ENCODE assay signal across 8 cellular contexts in the genomic region with DNA sequence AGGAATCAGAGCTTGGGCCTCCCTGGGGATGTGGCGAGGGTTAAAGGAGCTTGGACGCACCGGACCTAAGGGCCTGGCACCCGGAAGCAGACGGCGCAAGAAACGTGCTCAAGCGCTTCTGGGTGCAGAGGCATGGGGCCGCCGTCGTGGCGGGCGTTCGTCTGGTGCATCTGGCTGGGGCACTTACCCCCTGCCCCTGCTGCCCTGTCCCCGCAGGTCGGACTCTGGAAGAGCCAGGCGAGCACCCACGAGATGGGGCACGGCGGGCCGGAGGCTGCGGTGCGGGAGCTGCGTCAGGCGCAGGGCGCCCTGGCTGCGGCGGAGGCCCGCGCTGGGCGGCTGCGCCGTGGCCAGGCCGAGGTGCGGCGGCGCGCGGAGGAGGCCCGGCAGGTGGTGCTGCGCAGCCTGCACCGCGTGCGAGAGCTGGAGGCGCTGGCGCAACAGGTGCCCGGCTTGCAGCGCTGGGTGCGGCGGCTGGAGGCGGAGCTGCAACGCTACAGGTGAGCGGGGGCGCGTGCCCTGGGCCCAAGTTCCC. TPM values are rescaled to one million over a fixed set of nuclear protein-coding genes. Genes with fewer than 3 reads are reported as not detected.
A peak's percentile ranks its signal among the peaks of the same experiment; 100 is the strongest.
DNase-seq lines count a peak whose midpoint lies in the region; ATAC-seq and TF ChIP-seq lines count a peak whose summit lies in the region.

No MANE protein-coding gene starts in this region.

- peak overlapping the region; percentile 63; the same call in 1 of the 2 replicates for H3K4me2 ChIP-seq in PC-3 (ENCODE audit: low read length)

- H3K4me1 ChIP-seq in PC-3 (ENCODE audit: insufficient read depth, low read length) (no peaks in the 10 kb centered on the region), lung (ENCODE audit: control insufficient read depth in 2 of 2, insufficient read depth in 2 of 2, low read length in 2 of 2) (peaks cover 0 to 28% of the 10 kb centered on the region in 2 donors)

- BruUV-seq in PC-3 (replicated peaks; lab: Mats Ljungman, UMichigan): no TSS peak

- intact Hi-C loops in PC-3 (cut with micrococcal nuclease): no loop called here

- 10 to 17% methylated on average over 43 to 55 of the region's 55 CpGs for WGBS in lung, 2 donors

- H3F3A ChIP-seq in PC-3 (ENCODE audit: low read length, unreplicated experiment): no peaks in the 10 kb centered on the region

- POLR2A ChIA-PET in PC-3 (lab: Charles Lee; ENCODE audit: unreplicated experiment): no interaction called here

- ATAC-seq in PC-3 (peak; percentile 67), lung (ENCODE audit: insufficient read depth, low FRiP score) (peak; percentile 62), HG03521 (IDR thresholded peaks at IDR 0.05; ENCODE audit: unreplicated experiment) (no peak), GM21723 (IDR thresholded peaks at IDR 0.05; ENCODE audit: unreplicated experiment) (no peak)
- ATAC-seq in activated naive CD8-positive, alpha-beta T cell treated with anti-CD3 and anti-CD28 coated beads, Interleukin-2, amount 50 U/mL, for 24 hours: peak; percentile 65

- TF ChIP-seq CTCF in GM12865 (IDR thresholded peaks at IDR 0.05; ENCODE audit: insufficient read depth, low read depth, low read length, missing control alignments) (no peak), PC-3 (conservative IDR thresholded peaks at IDR 0.05; ENCODE audit: low read depth, low read length) (no peak), lung (IDR thresholded peaks at IDR 0.05; ENCODE audit: control extremely low read depth, extremely low read depth) (no peak)

- H3K9me3 ChIP-seq in PC-3 (ENCODE audit: low read length) (no peaks in the 10 kb centered on the region), lung (ENCODE audit: control insufficient read depth in 2 of 2, insufficient read depth in 1 of 2, low read length in 1 of 2) (peaks cover 0 to 6% of the 10 kb centered on the region in 2 donors)

- peaks cover 38% of the 10 kb centered on the region for H3K27me3 Mint-ChIP-seq in activated naive CD8-positive, alpha-beta T cell treated with anti-CD3 and anti-CD28 coated beads, Interleukin-2, amount 50 U/mL, for 24 hours

- CTCF ChIA-PET in PC-3 (lab: Charles Lee): no interaction called here

- peak overlapping the region; percentile 53 for H3K4me3 Mint-ChIP-seq in activated naive CD8-positive, alpha-beta T cell treated with anti-CD3 and anti-CD28 coated beads, Interleukin-2, amount 50 U/mL, for 24 hours

- H3K36me3 ChIP-seq in PC-3 (ENCODE audit: low read depth, low read length) (no peaks in the 10 kb centered on the region), lung (ENCODE audit: control insufficient read depth in 2 of 2, insufficient read depth in 2 of 2, low read length in 2 of 2) (peaks cover 0 to 1% of the 10 kb centered on the region in 2 donors)

- no peaks in the 10 kb centered on the region for H3K9me2 ChIP-seq in PC-3 (replicated peaks; ENCODE audit: low read length)

- no peak overlapping the region for H3K9ac ChIP-seq in PC-3 (ENCODE audit: low read length)

- H3K79me2 ChIP-seq in PC-3 (ENCODE audit: low read length): no peaks in the 10 kb centered on the region

- H3K4me3 ChIP-seq in GM12865 (ENCODE audit: low read depth, low read length) (no peak overlapping the region), PC-3 (ENCODE audit: low read length) (no peak overlapping the region), lung (peak overlapping the region; percentile 47)

- H3K27me3 ChIP-seq in PC-3 (ENCODE audit: low read length) (no peaks in the 10 kb centered on the region), lung (ENCODE audit: control insufficient read depth, insufficient read depth) (no peaks in the 10 kb centered on the region)

- H3K9me3 Mint-ChIP-seq in activated naive CD8-positive, alpha-beta T cell treated with anti-CD3 and anti-CD28 coated beads, Interleukin-2, amount 50 U/mL, for 24 hours: no peaks in the 10 kb centered on the region

- H3K4me1 Mint-ChIP-seq in activated naive CD8-positive, alpha-beta T cell treated with anti-CD3 and anti-CD28 coated beads, Interleukin-2, amount 50 U/mL, for 24 hours: peaks cover 34% of the 10 kb centered on the region

- H4K20me1 ChIP-seq in PC-3 (ENCODE audit: low read length): no peaks in the 10 kb centered on the region

- H3K27ac Mint-ChIP-seq in activated naive CD8-positive, alpha-beta T cell treated with anti-CD3 and anti-CD28 coated beads, Interleukin-2, amount 50 U/mL, for 24 hours: no peak overlapping the region

- H2AFZ ChIP-seq in PC-3 (ENCODE audit: low read length): peak overlapping the region; percentile 65

- no peaks in the 10 kb centered on the region for H3K36me3 Mint-ChIP-seq in activated naive CD8-positive, alpha-beta T cell treated with anti-CD3 and anti-CD28 coated beads, Interleukin-2, amount 50 U/mL, for 24 hours (ENCODE audit: low read depth)

- DNase-seq in GM12865 (ENCODE audit: low read depth) (peak; percentile 13), PC-3 (peak; percentile 54), lung (ENCODE audit: low spot score) (peak; percentile 56), OCI-M1 (lab: John Stamatoyannopoulos, UW) (no peak), DMS114 treated with DMSO at 0.1 percent for 48 hours (lab: John Stamatoyannopoulos, UW; ENCODE audit: unreplicated experiment) (no peak)
- DNase-seq in activated naive CD8-positive, alpha-beta T cell treated with anti-CD3 and anti-CD28 coated beads, Interleukin-2, amount 50 U/mL, for 24 hours: peak; percentile 53

- no peak overlapping the region for H3K27ac ChIP-seq in PC-3 (ENCODE audit: low read length)
- H3K27ac ChIP-seq in lung (ENCODE audit: low read depth in 1 of 2, low read length in 1 of 2): peak overlapping the region in 1 of 2 donors; percentile 74

RNA-seq across cellular contexts. Expression of gene EFCC1, which starts 2.5 kb away (rescaled TPM):
- total RNA-seq in PC-3 (2014; rRNA removed): not detected in 2 replicates
- total RNA-seq in lung: 1 to 10 TPM; 5.2 to 7.4 TPM
- polyA plus RNA-seq in lung: 10 to 100 TPM in 1 of 2 donors, 1 to 10 TPM in 1; 3.2 to 10.0 TPM

RNA-seq across cellular contexts. Expression of gene CFAP92, which starts 9.8 kb away (rescaled TPM):
- 0.33 TPM in 1 of 2 replicates, not detected in the other for total RNA-seq in PC-3 (2014; rRNA removed)
- total RNA-seq in lung: 1 to 10 TPM; 4.1 to 4.9 TPM
- 1 to 10 TPM; 1.2 to 1.3 TPM for polyA plus RNA-seq in lung

RNA-seq across cellular contexts. Expression of gene GP9, which starts 56.9 kb away (rescaled TPM):
- not detected in 2 replicates for total RNA-seq in PC-3 (2014; rRNA removed)
- 1 to 10 TPM in 1 of 2 donors, under 1 TPM in 1; 0.40 to 3.0 TPM for total RNA-seq in lung
- polyA plus RNA-seq in lung: 1 to 10 TPM; 1.3 to 6.2 TPM

Comparison
In these comparisons a context has a peak if more than half of its experiments do, and no peak if none do; other contexts are left out.
1. DNase-seq: peak in GM12865 (single experiment), PC-3 (single experiment), activated naive CD8-positive, alpha-beta T cell treated with anti-CD3 and anti-CD28 coated beads, Interleukin-2, amount 50 U/mL, for 24 hours (single experiment) and lung (single experiment); none in OCI-M1 (single experiment) and DMS114 treated with DMSO at 0.1 percent for 48 hours (single experiment).
2. ATAC-seq: peak in PC-3 (single experiment), activated naive CD8-positive, alpha-beta T cell treated with anti-CD3 and anti-CD28 coated beads, Interleukin-2, amount 50 U/mL, for 24 hours (single experiment) and lung (single experiment); none in HG03521 (single experiment) and GM21723 (single experiment).